Comparison of ENCODE assay signal across 8 cellular contexts in genomic region chr1:62784509-62785365, GRCh38. TPM values are rescaled to one million over a fixed set of nuclear protein-coding genes. Genes with fewer than 3 reads are reported as not detected.
A peak's percentile ranks its signal among the peaks of the same experiment; 100 is the strongest.
DNase-seq lines count a peak whose midpoint lies in the region; ATAC-seq, FAIRE-seq and TF ChIP-seq lines count a peak whose summit lies in the region.

No MANE protein-coding gene starts in this region.

- no peaks in the 10 kb centered on the region for H3K4me1 ChIP-seq in NT2/D1 (ENCODE audit: insufficient read depth, insufficient read length)
- peaks cover 7% of the 10 kb centered on the region for H3K4me1 ChIP-seq in endothelial cell of umbilical vein (ENCODE audit: control insufficient read depth, extremely low read depth, insufficient read depth, low read length)
- peaks cover 10% of the 10 kb centered on the region for H3K4me1 ChIP-seq in neural progenitor cell

- H3K79me2 ChIP-seq in endothelial cell of umbilical vein (ENCODE audit: control insufficient read depth, insufficient read depth, low read length) (peaks cover 7% of the 10 kb centered on the region), neural progenitor cell (ENCODE audit: low read depth) (peaks cover 53% of the 10 kb centered on the region)

- H3K36me3 ChIP-seq in NT2/D1 (ENCODE audit: insufficient read depth, insufficient read length, low read length) (no peaks in the 10 kb centered on the region), endothelial cell of umbilical vein (ENCODE audit: control insufficient read depth in 2 of 2, extremely low read depth in 1 of 2, insufficient read depth in 2 of 2, low read length in 2 of 2) (no peaks in the 10 kb centered on the region), neural progenitor cell (no peaks in the 10 kb centered on the region)

- H3K4me2 ChIP-seq in endothelial cell of umbilical vein (ENCODE audit: insufficient read depth, low read length) (peak overlapping the region; percentile 98), neural progenitor cell (peak overlapping the region; percentile 89)

- H3K4me3 ChIP-seq in NT2/D1 (ENCODE audit: insufficient read length, low read depth) (peak overlapping the region; percentile 68), endothelial cell of umbilical vein (replicated peaks in 1 of 3; ENCODE audit: insufficient read depth in 1 of 3, low read depth in 1 of 3, low read length in 3 of 3) (peak overlapping the region; percentile 30 to 78 (median 66)), neural progenitor cell (peak overlapping the region; percentile 73)

- TF ChIP-seq CTCF in endothelial cell of umbilical vein (IDR thresholded peaks at IDR 0.05; ENCODE audit: extremely low read depth in 1 of 2, insufficient read depth in 1 of 2, low read depth in 1 of 2, low read length in 2 of 2) (no peak), neural progenitor cell (IDR thresholded peaks at IDR 0.05) (no peak)

- no peaks in the 10 kb centered on the region for H3K36me3 Mint-ChIP-seq in neural progenitor cell

- ATAC-seq in Right ventricle myocardium inferior = peak; percentile 14
- ATAC-seq in HG02870 (IDR thresholded peaks at IDR 0.05; ENCODE audit: unreplicated experiment) = peak; percentile 21
- no peak for ATAC-seq in activated CD4-positive, CD25-positive, alpha-beta regulatory T cell treated with anti-CD3 and anti-CD28 coated beads, Interleukin-2, amount 50 U/mL, for 24 hours

- dilution Hi-C loops in endothelial cell of umbilical vein (cut with MboI; ENCODE audit: extremely low pct_ligation_motif_present, low sequenced_read_pairs) = no loop called here

- no peaks in the 10 kb centered on the region for H3K9me3 ChIP-seq in NT2/D1 (ENCODE audit: insufficient read depth, low read length)
- H3K9me3 ChIP-seq in endothelial cell of umbilical vein (replicated peaks; ENCODE audit: control insufficient read depth, insufficient read depth, low read length) = no peaks in the 10 kb centered on the region
- no peaks in the 10 kb centered on the region for H3K9me3 ChIP-seq in neural progenitor cell (ENCODE audit: low read depth)

- POLR2A ChIA-PET in endothelial cell of umbilical vein (lab: Charles Lee) = no interaction called here

- H3K4me1 Mint-ChIP-seq in neural progenitor cell = no peaks in the 10 kb centered on the region

- H3K27me3 ChIP-seq in NT2/D1 (ENCODE audit: insufficient read depth, insufficient read length) = no peaks in the 10 kb centered on the region
- peaks cover 6 to 10% of the 10 kb centered on the region in 2 experiments for H3K27me3 ChIP-seq in endothelial cell of umbilical vein (ENCODE audit: control insufficient read depth in 2 of 2, insufficient read depth in 2 of 2, low read length in 2 of 2)
- H3K27me3 ChIP-seq in neural progenitor cell = no peaks in the 10 kb centered on the region

- CTCF ChIA-PET in endothelial cell of umbilical vein (lab: Charles Lee) = interaction anchor here (0.9 to 1.5 kb wide), 2 partner anchors 16 kb away, joined by 3 to 7 read pairs; no protein-coding TSS in a partner anchor

- H3K4me3 Mint-ChIP-seq in neural progenitor cell = no peak overlapping the region

- peak overlapping the region; percentile 81 for H3K9ac ChIP-seq in NT2/D1 (ENCODE audit: insufficient read length, low read depth)
- H3K9ac ChIP-seq in endothelial cell of umbilical vein (replicated peaks; ENCODE audit: extremely low read depth, insufficient read depth, low read length) = peak overlapping the region; percentile 73
- H3K9ac ChIP-seq in neural progenitor cell = peak overlapping the region; percentile 16

- no TSS peak for BruUV-seq in endothelial cell of umbilical vein (replicated peaks; lab: Mats Ljungman, UMichigan)

- H2AFZ ChIP-seq in endothelial cell of umbilical vein (ENCODE audit: low read depth, low read length) (peak overlapping the region; percentile 66), neural progenitor cell (replicated peaks) (peak overlapping the region; percentile 95)

- H3K27me3 Mint-ChIP-seq in neural progenitor cell (ENCODE audit: insufficient read depth, low read depth) = peaks cover 2% of the 10 kb centered on the region

- no peaks in the 10 kb centered on the region for H3K9me1 ChIP-seq in endothelial cell of umbilical vein (replicated peaks; ENCODE audit: control insufficient read depth, extremely low read depth, insufficient read depth, low read length)

- TF ChIP-seq POLR2A in endothelial cell of umbilical vein (IDR thresholded peaks at IDR 0.05; ENCODE audit: low read depth, low read length) = no peak

- H3K27ac ChIP-seq in endothelial cell of umbilical vein (ENCODE audit: insufficient read depth, low read depth, low read length) = peak overlapping the region; percentile 67
- H3K27ac ChIP-seq in neural progenitor cell = no peak overlapping the region

- FAIRE-seq in endothelial cell of umbilical vein (lab: Jason Lieb, UNC) = no peak

- no peaks in the 10 kb centered on the region for H3K9me3 Mint-ChIP-seq in neural progenitor cell

- H4K20me1 ChIP-seq in endothelial cell of umbilical vein (replicated peaks; ENCODE audit: control insufficient read depth, extremely low read depth, insufficient read depth, low read length) (no peaks in the 10 kb centered on the region), neural progenitor cell (ENCODE audit: low read depth) (no peaks in the 10 kb centered on the region)

- intact Hi-C loops in Right ventricle myocardium inferior (cut with DNase I) (no loop called here), cardiac septum (cut with DNase I) (loop anchor here (2.0 kb wide), 1 partner anchor 348 kb away; the partner anchor contains the start of gene USP1), endothelial cell of umbilical vein (cut with micrococcal nuclease) (no loop called here)

- H3K27ac Mint-ChIP-seq in neural progenitor cell = no peak overlapping the region

- DNase-seq in Right ventricle myocardium inferior (ENCODE audit: missing footprints) (no peak), cardiac septum (ENCODE audit: low spot score) (no peak), NT2/D1 (ENCODE audit: low read depth, low spot score) (no peak), endothelial cell of umbilical vein (ENCODE audit: low read depth, low spot score) (peak; percentile 11), neural progenitor cell (ENCODE audit: low spot score) (no peak), activated T-cell treated with anti-CD3 and anti-CD28 coated beads for 4 hours (no peak)

- H3F3A ChIP-seq in neural progenitor cell (ENCODE audit: low read depth) = peaks cover 3% of the 10 kb centered on the region

TF ChIP-seq in endothelial cell of umbilical vein, 7 proteins besides CTCF, POLR2A, EP300 and RAD21:
- no peak for TF ChIP-seq FOS (IDR thresholded peaks at IDR 0.05; ENCODE audit: borderline replicate concordance, insufficient read depth, low read length)
- TF ChIP-seq MAX (IDR thresholded peaks at IDR 0.05; ENCODE audit: insufficient read depth, insufficient read length) = no peak
- TF ChIP-seq GATA2 (IDR thresholded peaks at IDR 0.05; ENCODE audit: insufficient read depth, insufficient read length, low read depth, low read length) = no peak
- no peak for TF ChIP-seq JUN (IDR thresholded peaks at IDR 0.05; ENCODE audit: borderline replicate concordance, insufficient read depth, insufficient read length, low read depth)

RNA-seq across cellular contexts. Expression of gene ATG4C, which starts 0.8 kb away (rescaled TPM):
- total RNA-seq in Right ventricle myocardium inferior (9.4 TPM), cardiac septum (7.6 TPM), endothelial cell of umbilical vein (9.5 and 11.8 TPM in 2 replicates), neural progenitor cell (ENCODE audit: low replicate concordance) (15.7 and 39.5 TPM in 2 replicates)
- polyA plus RNA-seq in endothelial cell of umbilical vein = 1.7 and 2.8 TPM in 2 replicates
- 4.6 and 5.3 TPM in 2 replicates for polyA plus RNA-seq in endothelial cell of umbilical vein (2011; cell fraction: cytosol; rRNA removed)
- 3.7 and 5.4 TPM in 2 replicates for polyA plus RNA-seq in endothelial cell of umbilical vein (2011; cell fraction: nucleus; rRNA removed)
- 8.3 and 9.1 TPM in 2 replicates for polyA plus RNA-seq in endothelial cell of umbilical vein (2012)
- 3.6 and 8.9 TPM in 2 replicates for polyA minus RNA-seq in endothelial cell of umbilical vein
- 6.5 TPM for polyA minus RNA-seq in endothelial cell of umbilical vein (2011; cell fraction: cytosol; rRNA and poly(A)+ RNA removed)
- polyA minus RNA-seq in endothelial cell of umbilical vein (2011; cell fraction: nucleus; rRNA and poly(A)+ RNA removed) = 5.0 and 6.2 TPM in 2 replicates

Comparison
In these comparisons a context has a peak if more than half of its experiments do, and no peak if none do; other contexts are left out.
1. ATAC-seq: peak in Right ventricle myocardium inferior (single experiment) and HG02870 (single experiment); none in activated CD4-positive, CD25-positive, alpha-beta regulatory T cell treated with anti-CD3 and anti-CD28 coated beads, Interleukin-2, amount 50 U/mL, for 24 hours (0 of 2).
2. H3K9ac ChIP-seq: peak in every context shown above with its lines; median percentile 81 in NT2/D1; 73 in endothelial cell of umbilical vein; 16 in neural progenitor cell.
3. Peak in every context shown above with its lines, with median percentiles within 50 percentile points of each other: H3K4me3 ChIP-seq.